Comparison of ENCODE assay signal across 24 cellular contexts in the genomic region with DNA sequence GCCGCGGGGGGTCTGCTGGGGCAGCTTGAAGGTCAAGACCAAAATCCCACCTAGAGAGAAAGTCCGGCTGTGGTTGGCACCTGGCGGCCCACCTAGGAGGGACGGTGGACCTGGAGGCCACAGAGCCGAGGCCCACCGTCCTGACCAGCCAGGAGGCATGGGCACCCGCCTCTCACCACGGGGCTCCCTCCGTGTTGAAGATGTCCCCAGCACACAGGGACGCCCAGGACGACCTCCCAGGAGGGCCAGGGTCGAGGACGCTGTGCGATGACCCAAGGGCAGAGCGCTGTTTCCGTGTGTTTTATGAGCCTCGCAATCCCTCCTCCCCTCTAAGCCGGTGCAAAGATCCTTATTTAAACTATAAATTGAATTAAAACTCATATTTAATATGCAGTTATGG.
"Had no signal": no experiment of that assay in that cellular context is flagged by ENCODE, and none has a peak within 500 bp of the region (broad histone marks: within the 10 kb centered on the region; RNA-seq: fewer than 3 reads in every experiment).

No MANE protein-coding gene starts in this region.

- H2AFZ ChIP-seq: parathyroid adenoma had no signal

- H3K9me3 ChIP-seq: colonic mucosa, thyroid gland had no signal

- FAIRE-seq: islet of Langerhans had no signal

- H3K4me1 ChIP-seq: colonic mucosa, esophagus squamous epithelium, heart right ventricle, left lung, parathyroid adenoma, stomach, thyroid gland had no signal

- DNase-seq: colonic mucosa; effector CD8-positive, alpha-beta T cell; endodermal cell; erythroblast; esophagus squamous epithelium; foreskin melanocyte; glutamatergic neuron; heart right ventricle; hippocampal formation; left cardiac atrium; left lung; mammary epithelial cell; naive thymus-derived CD8-positive, alpha-beta T cell; occipital lobe; stimulated activated CD4-positive, alpha-beta T cell treated with anti-CD3 and anti-CD28 coated beads, Interleukin-12 subunit alpha, Interleukin-12 subunit beta, amount 100 ng/mL, for 4 hours; stimulated activated CD4-positive, alpha-beta T cell treated with anti-CD3 and anti-CD28 coated beads, Interleukin-1b, Interleukin-23, amount 100 ng/mL, for 48 hours; stimulated activated CD4-positive, alpha-beta T cell treated with anti-CD3 and anti-CD28 coated beads, Interleukin-4, amount 100 ng/mL, for 1 hour; stimulated activated CD8-positive, alpha-beta memory T cell treated with anti-CD3 and anti-CD28 coated beads, Interleukin-4, amount 100 ng/mL, for 48 hours; stimulated activated naive CD4-positive, alpha-beta T cell treated with Interleukin-2 at 50 U/mL for 16 hours; stomach; thyroid gland had no signal

- H3K36me3 ChIP-seq: colonic mucosa, esophagus squamous epithelium, heart right ventricle, left lung, stomach, thyroid gland had no signal

- H3K4me2 ChIP-seq: smooth muscle cell had no signal

- H3K9ac ChIP-seq: parathyroid adenoma had no signal

- H3K27ac ChIP-seq: colonic mucosa, esophagus squamous epithelium, heart right ventricle, left lung, parathyroid adenoma, stomach, thyroid gland had no signal

- H3K79me2 ChIP-seq: parathyroid adenoma had no signal

- H3K4me3 ChIP-seq: colonic mucosa, esophagus squamous epithelium, heart right ventricle, left lung, smooth muscle cell, stomach, thyroid gland had no signal

- ATAC-seq: heart right ventricle; left cardiac atrium; left lung; naive thymus-derived CD8-positive, alpha-beta T cell had no signal

- H3K27me3 ChIP-seq: colonic mucosa, esophagus squamous epithelium, heart right ventricle, left lung, thyroid gland had no signal
